Comparison of ENCODE assay signal across 1 cellular context in the genomic region with DNA sequence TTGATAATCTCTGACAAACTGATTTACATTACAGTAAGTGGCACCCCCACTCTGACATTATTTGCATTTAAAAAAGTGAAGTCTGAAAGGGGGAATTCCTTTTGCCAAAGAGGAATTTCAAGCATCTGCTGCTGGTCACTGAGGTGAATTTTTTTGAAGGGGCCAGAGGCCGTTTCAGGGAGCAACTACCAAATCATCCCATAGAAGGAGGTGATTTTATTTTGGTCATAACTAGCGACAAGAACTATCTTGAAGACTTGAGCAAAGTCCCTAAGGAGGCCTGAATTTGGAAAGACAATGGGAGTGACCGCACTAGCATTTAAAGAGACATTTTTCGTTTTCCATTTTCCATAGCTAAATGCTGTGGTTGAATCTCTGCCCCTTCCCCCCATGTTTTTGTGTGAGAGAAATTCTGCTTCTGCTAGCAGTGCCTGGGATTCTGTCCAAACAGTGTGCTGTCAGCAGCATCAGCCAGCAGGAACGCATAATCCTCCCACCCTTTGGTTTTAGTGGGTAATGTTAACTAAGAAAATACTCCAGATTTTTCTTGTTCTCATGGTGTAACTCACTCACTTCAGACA.
A peak's percentile ranks its signal among the peaks of the same experiment; 100 is the strongest.
TF ChIP-seq lines count a peak whose summit lies in the region.

No MANE protein-coding gene starts in this region.

TF ChIP-seq in IMR-90, 13 proteins besides CTCF, POLR2A, EP300 and RAD21:
- no peak for TF ChIP-seq SMC3 (IDR thresholded peaks at IDR 0.05; ENCODE audit: low read depth, low read length)
- TF ChIP-seq RFX5 (IDR thresholded peaks at IDR 0.05; ENCODE audit: low read depth, low read length): no peak
- TF ChIP-seq MAFK (IDR thresholded peaks at IDR 0.05; ENCODE audit: low read depth, low read length): no peak
- TF ChIP-seq NFE2L2 (IDR thresholded peaks at IDR 0.05; ENCODE audit: low read depth, low read length): no peak
- TF ChIP-seq MAZ (IDR thresholded peaks at IDR 0.05; ENCODE audit: borderline replicate concordance, low read depth, low read length): 0 out of 2 replicates have a peak, but pooled peaks have one; percentile 30
- TF ChIP-seq MXI1 (IDR thresholded peaks at IDR 0.05; ENCODE audit: borderline replicate concordance, low read depth, low read length): no peak
- TF ChIP-seq BHLHE40 (IDR thresholded peaks at IDR 0.05; ENCODE audit: low read depth, low read length): peak; percentile 24; the same call in 1 of the 2 replicates
